Comparison of ENCODE assay signal across 15 cellular contexts in genomic region chr11:106306942-106307341, GRCh38.
DNase-seq lines count a peak whose midpoint lies in the region; ATAC-seq and TF ChIP-seq lines count a peak whose summit lies in the region.
"Had no signal": no experiment of that assay in that cellular context is flagged by ENCODE, and none has a peak within 500 bp of the region (broad histone marks: within the 10 kb centered on the region; RNA-seq: fewer than 3 reads in every experiment).

No MANE protein-coding gene starts in this region.

- no peak overlapping the region for H3K4me3 ChIP-seq in tibial artery

- no peak for ATAC-seq in GM21529 (IDR thresholded peaks at IDR 0.05; ENCODE audit: unreplicated experiment)
- ATAC-seq: activated CD8-positive, alpha-beta memory T cell treated with anti-CD3 and anti-CD28 coated beads, Interleukin-2, amount 10 ng/mL, durations not matched to agents 7 days and 5 days; CD8-positive, alpha-beta T cell; left ventricle myocardium superior had no signal

- H3K4me1 ChIP-seq in tibial artery = no peaks in the 10 kb centered on the region

- no peaks in the 10 kb centered on the region for H3K36me3 ChIP-seq in tibial artery

- no peak overlapping the region for H3K27ac ChIP-seq in tibial artery

- no peaks in the 10 kb centered on the region for H3K9me3 ChIP-seq in tibial artery

- H3K9me3 Mint-ChIP-seq in chondrocyte (ENCODE audit: low read depth) = no peaks in the 10 kb centered on the region
- no peaks in the 10 kb centered on the region for H3K9me3 Mint-ChIP-seq in osteocyte (ENCODE audit: unreplicated experiment)
- H3K9me3 Mint-ChIP-seq in activated naive CD8-positive, alpha-beta T cell treated with anti-CD3 and anti-CD28 coated beads for 36 hours = peaks cover 13% of the 10 kb centered on the region

- peaks cover 9% of the 10 kb centered on the region for H3K4me1 Mint-ChIP-seq in chondrocyte (ENCODE audit: low read depth)
- H3K4me1 Mint-ChIP-seq in osteocyte (ENCODE audit: unreplicated experiment) = no peaks in the 10 kb centered on the region
- no peaks in the 10 kb centered on the region for H3K4me1 Mint-ChIP-seq in activated naive CD8-positive, alpha-beta T cell treated with anti-CD3 and anti-CD28 coated beads for 36 hours
- H3K4me1 Mint-ChIP-seq: activated CD8-positive, alpha-beta memory T cell treated with anti-CD3 and anti-CD28 coated beads, Interleukin-2, amount 10 ng/mL, durations not matched to agents 7 days and 5 days; naive B cell had no signal

- DNase-seq in EL (peak; percentile 12), M059J (ENCODE audit: low read depth) (peak; percentile 32), chondrocyte (ENCODE audit: low spot score) (no peak), osteocyte (ENCODE audit: extremely low spot score, unreplicated experiment) (no peak), tibial artery (no peak)
- DNase-seq in activated naive CD8-positive, alpha-beta T cell treated with anti-CD3 and anti-CD28 coated beads for 36 hours = no peak
- DNase-seq: activated CD8-positive, alpha-beta memory T cell treated with anti-CD3 and anti-CD28 coated beads, Interleukin-2, amount 10 ng/mL, durations not matched to agents 7 days and 5 days; activated naive CD4-positive, alpha-beta T cell treated with anti-CD3 and anti-CD28 coated beads for 36 hours; CD8-positive, alpha-beta T cell; hippocampal formation; left ventricle myocardium superior; naive B cell; stimulated activated CD4-positive, alpha-beta T cell treated with anti-CD3 and anti-CD28 coated beads, Interleukin-2, amount 100 ng/mL, for 24 hours; stimulated activated CD8-positive, alpha-beta memory T cell treated with anti-CD3 and anti-CD28 coated beads, Interleukin-4, amount 100 ng/mL, for 48 hours had no signal

- H3K27me3 Mint-ChIP-seq in chondrocyte (ENCODE audit: low read depth) (no peaks in the 10 kb centered on the region), osteocyte (ENCODE audit: unreplicated experiment) (peaks cover 2% of the 10 kb centered on the region)
- H3K27me3 Mint-ChIP-seq in activated naive CD8-positive, alpha-beta T cell treated with anti-CD3 and anti-CD28 coated beads for 36 hours = no peaks in the 10 kb centered on the region
- H3K27me3 Mint-ChIP-seq: activated CD8-positive, alpha-beta memory T cell treated with anti-CD3 and anti-CD28 coated beads, Interleukin-2, amount 10 ng/mL, durations not matched to agents 7 days and 5 days had no signal

- TF ChIP-seq CTCF in chondrocyte (IDR thresholded peaks at IDR 0.05) (peak; percentile 74), osteocyte (IDR thresholded peaks at IDR 0.05) (peak; percentile 56), tibial artery (IDR thresholded peaks at IDR 0.05) (no peak)

- no peaks in the 10 kb centered on the region for H3K36me3 Mint-ChIP-seq in chondrocyte (ENCODE audit: low read depth)
- no peaks in the 10 kb centered on the region for H3K36me3 Mint-ChIP-seq in osteocyte (ENCODE audit: unreplicated experiment)
- H3K36me3 Mint-ChIP-seq in activated naive CD8-positive, alpha-beta T cell treated with anti-CD3 and anti-CD28 coated beads for 36 hours = no peaks in the 10 kb centered on the region
- H3K36me3 Mint-ChIP-seq: activated CD8-positive, alpha-beta memory T cell treated with anti-CD3 and anti-CD28 coated beads, Interleukin-2, amount 10 ng/mL, durations not matched to agents 7 days and 5 days; CD8-positive, alpha-beta T cell; naive B cell had no signal

- H3K27ac Mint-ChIP-seq in chondrocyte (ENCODE audit: unreplicated experiment) (peak overlapping the region; percentile 76), osteocyte (ENCODE audit: unreplicated experiment) (no peak overlapping the region)
- no peak overlapping the region for H3K27ac Mint-ChIP-seq in activated naive CD8-positive, alpha-beta T cell treated with anti-CD3 and anti-CD28 coated beads for 36 hours
- H3K27ac Mint-ChIP-seq: activated CD8-positive, alpha-beta memory T cell treated with anti-CD3 and anti-CD28 coated beads, Interleukin-2, amount 10 ng/mL, durations not matched to agents 7 days and 5 days; activated naive CD4-positive, alpha-beta T cell treated with anti-CD3 and anti-CD28 coated beads for 36 hours; CD8-positive, alpha-beta T cell; naive B cell had no signal

- H3K27me3 ChIP-seq in tibial artery = no peaks in the 10 kb centered on the region

- intact Hi-C loops in tibial artery (cut with DNase I; ENCODE audit: low total_unique reads) = no loop called here

- H3K4me3 Mint-ChIP-seq in chondrocyte (ENCODE audit: unreplicated experiment) (no peak overlapping the region), osteocyte (ENCODE audit: unreplicated experiment) (no peak overlapping the region)
- H3K4me3 Mint-ChIP-seq in activated naive CD8-positive, alpha-beta T cell treated with anti-CD3 and anti-CD28 coated beads for 36 hours = no peak overlapping the region
- H3K4me3 Mint-ChIP-seq: activated CD8-positive, alpha-beta memory T cell treated with anti-CD3 and anti-CD28 coated beads, Interleukin-2, amount 10 ng/mL, durations not matched to agents 7 days and 5 days; activated naive CD4-positive, alpha-beta T cell treated with anti-CD3 and anti-CD28 coated beads for 36 hours; CD8-positive, alpha-beta T cell; naive B cell had no signal

Comparison
In these comparisons a context has a peak if more than half of its experiments do, and no peak if none do; other contexts are left out.
1. DNase-seq: peak in EL (single experiment) and M059J (single experiment); none in chondrocyte (single experiment), osteocyte (single experiment), activated naive CD8-positive, alpha-beta T cell treated with anti-CD3 and anti-CD28 coated beads for 36 hours (single experiment) and tibial artery (0 of 2).
2. CTCF ChIP-seq: peak in chondrocyte (single experiment) and osteocyte (single experiment); none in tibial artery (0 of 2).